Comparison of ENCODE assay signal across 8 cellular contexts in genomic region chr15:63122002-63122893, GRCh38. TPM values are rescaled to one million over a fixed set of nuclear protein-coding genes. Genes with fewer than 3 reads are reported as not detected.
DNase-seq lines count a peak whose midpoint lies in the region; ATAC-seq and TF ChIP-seq lines count a peak whose summit lies in the region.

No MANE protein-coding gene starts in this region.

- peak overlapping the region in 57 of 59 donors; percentile 13 to 95 (median 85) for H3K27ac ChIP-seq in dorsolateral prefrontal cortex

- peaks cover 9% of the 10 kb centered on the region for H3K36me3 Mint-ChIP-seq in activated CD4-positive, alpha-beta memory T cell treated with anti-CD3 and anti-CD28 coated beads for 36 hours

- peak; percentile 68 for ATAC-seq in GM18870 (IDR thresholded peaks at IDR 0.05; ENCODE audit: unreplicated experiment)
- peak; percentile 83 for ATAC-seq in HG03139 (IDR thresholded peaks at IDR 0.05; ENCODE audit: unreplicated experiment)

- H3K27me3 Mint-ChIP-seq in activated CD4-positive, alpha-beta memory T cell treated with anti-CD3 and anti-CD28 coated beads for 36 hours: no peaks in the 10 kb centered on the region

- TF ChIP-seq CTCF in dorsolateral prefrontal cortex (IDR thresholded peaks at IDR 0.05 in 54 of 56, conservative IDR thresholded peaks at IDR 0.05 in 2 of 56; ENCODE audit: low read depth in 1 of 56, partially characterized antibody in 56 of 56) (peak in 24 of 56 donors; percentile 4 to 57 (median 27)), lower leg skin (IDR thresholded peaks at IDR 0.05) (no peak)

- 2 to 3% methylated on average over 16 to 26 of the region's 59 CpGs for WGBS in lower leg skin, 2 donors

- no peak for TF ChIP-seq POLR2A in lower leg skin (IDR thresholded peaks at IDR 0.05)

- intact Hi-C loops in activated CD4-positive, alpha-beta memory T cell treated with anti-CD3 and anti-CD28 coated beads for 36 hours (cut with micrococcal nuclease): loop anchor here (1.0 to 2.0 kb wide), 2 partner anchors 35 to 67 kb away; partner anchors contain the start of genes RAB8B and RPS27L
- intact Hi-C loops in dorsolateral prefrontal cortex (cut with DNase I) (loop anchor here (5.0 to 10.0 kb wide), 2 partner anchors 35 to 63 kb away; partner anchors contain the start of genes RAB8B (in 1 of the 2) and RPS27L (in 1 of the 2)), lower leg skin (cut with DNase I; ENCODE audit: low total_unique reads) (no loop called here)

- DNase-seq in AG08396 (ENCODE audit: low spot score): peak; percentile 88
- DNase-seq in NCI-H526 (lab: John Stamatoyannopoulos, UW): peak; percentile 54 to 83
- DNase-seq in activated CD4-positive, alpha-beta memory T cell treated with anti-CD3 and anti-CD28 coated beads for 36 hours: peak; percentile 95
- peak; percentile 57 to 86 (median 65) for DNase-seq in dorsolateral prefrontal cortex
- DNase-seq in lower leg skin (ENCODE audit: low spot score in 2 of 2): peak; percentile 85 to 99
- DNase-seq in stimulated activated CD4-positive, alpha-beta T cell treated with anti-CD3 and anti-CD28 coated beads, Interleukin-4, amount 100 ng/mL, for 4 hours: peak; percentile 49 to 51

- peaks cover 14% of the 10 kb centered on the region for H3K4me1 Mint-ChIP-seq in activated CD4-positive, alpha-beta memory T cell treated with anti-CD3 and anti-CD28 coated beads for 36 hours (ENCODE audit: low read depth)

- peaks cover 18% of the 10 kb centered on the region for H3K9me3 Mint-ChIP-seq in activated CD4-positive, alpha-beta memory T cell treated with anti-CD3 and anti-CD28 coated beads for 36 hours

- CTCF ChIA-PET in activated CD4-positive, alpha-beta memory T cell treated with anti-CD3 and anti-CD28 coated beads for 36 hours (lab: Charles Lee): no interaction called here

- POLR2A ChIA-PET in activated CD4-positive, alpha-beta memory T cell treated with anti-CD3 and anti-CD28 coated beads for 36 hours (lab: Charles Lee): interaction anchor here (0.8 kb wide), 1 partner anchor 13 kb away, joined by 3 read pairs; no protein-coding TSS in a partner anchor

- H3K4me3 Mint-ChIP-seq in activated CD4-positive, alpha-beta memory T cell treated with anti-CD3 and anti-CD28 coated beads for 36 hours: peak overlapping the region; percentile 89

- peak overlapping the region; percentile 78 for H3K27ac Mint-ChIP-seq in activated CD4-positive, alpha-beta memory T cell treated with anti-CD3 and anti-CD28 coated beads for 36 hours

- H3K4me3 ChIP-seq in dorsolateral prefrontal cortex (peak overlapping the region; percentile 58 to 100 (median 98)), lower leg skin (ENCODE audit: low read depth, poor library complexity, severe bottlenecking) (peak overlapping the region; percentile 97)

- no peaks in the 10 kb centered on the region for H3K27me3 ChIP-seq in dorsolateral prefrontal cortex

RNA-seq across cellular contexts. Expression of gene LACTB, which starts 0.6 kb away (rescaled TPM):
- 10 to 100 TPM; 23.7 to 24.5 TPM for total RNA-seq in activated CD4-positive, alpha-beta memory T cell treated with anti-CD3 and anti-CD28 coated beads for 36 hours
- total RNA-seq in dorsolateral prefrontal cortex: 10 to 100 TPM in 70 of 120 experiments, 1 to 10 TPM in 50; 6.5 to 17.1 (median 10.3) TPM
- 10 to 100 TPM; 13.6 to 25.0 (median 19.4) TPM for total RNA-seq in lower leg skin

RNA-seq across cellular contexts. Expression of gene RPS27L, which starts 35.0 kb away (rescaled TPM):
- total RNA-seq in activated CD4-positive, alpha-beta memory T cell treated with anti-CD3 and anti-CD28 coated beads for 36 hours: 100 to 1,000 TPM; 139 to 140 TPM
- total RNA-seq in dorsolateral prefrontal cortex (10 to 100 TPM; 35.0 to 86.0 (median 57.2) TPM), lower leg skin (10 to 100 TPM; 39.6 to 64.9 (median 55.8) TPM)

Comparison
In these comparisons a context has a peak if more than half of its experiments do, and no peak if none do; other contexts are left out.
1. Peak in every context shown above with its lines: DNase-seq, ATAC-seq, H3K4me3 ChIP-seq and H3K27ac ChIP-seq.